Comparison of ENCODE assay signal across 3 cellular contexts in genomic region chr6:151617539-151617938, GRCh38.
A peak's percentile ranks its signal among the peaks of the same experiment; 100 is the strongest.
TF ChIP-seq lines count a peak whose summit lies in the region.

No MANE protein-coding gene starts in this region.

TF ChIP-seq in GM23338, 12 proteins besides CTCF, POLR2A, EP300 and RAD21 (continued from another document and continues in another):
- TF ChIP-seq REST (IDR thresholded peaks at IDR 0.05; ENCODE audit: unreplicated experiment) (no peak), JUNB (IDR thresholded peaks at IDR 0.05; ENCODE audit: unreplicated experiment) (no peak), ZNF114 (CRISPR knock-in tag; IDR thresholded peaks at IDR 0.05) (no peak)

TF ChIP-seq in liver, 16 proteins besides CTCF, POLR2A, EP300 and RAD21 (continued from another document):
- TF ChIP-seq ZBTB33 (IDR thresholded peaks at IDR 0.05) (peak; percentile 4), REST (IDR thresholded peaks at IDR 0.05) (no peak)

TF ChIP-seq in SK-N-SH treated with all-trans-retinoic acid at 6 μM for 48 hours, 23 proteins besides CTCF, POLR2A, EP300 and RAD21 (continued from another document):
- TF ChIP-seq PATZ1 (CRISPR knock-in tag; IDR thresholded peaks at IDR 0.05; ENCODE audit: borderline replicate concordance) (no peak), ARNTL (CRISPR knock-in tag; IDR thresholded peaks at IDR 0.05; ENCODE audit: borderline replicate concordance, low read depth) (no peak), ZNF70 (CRISPR knock-in tag; IDR thresholded peaks at IDR 0.05) (no peak)
